ENCODE assay signal across 17 cellular contexts in the genomic region with DNA sequence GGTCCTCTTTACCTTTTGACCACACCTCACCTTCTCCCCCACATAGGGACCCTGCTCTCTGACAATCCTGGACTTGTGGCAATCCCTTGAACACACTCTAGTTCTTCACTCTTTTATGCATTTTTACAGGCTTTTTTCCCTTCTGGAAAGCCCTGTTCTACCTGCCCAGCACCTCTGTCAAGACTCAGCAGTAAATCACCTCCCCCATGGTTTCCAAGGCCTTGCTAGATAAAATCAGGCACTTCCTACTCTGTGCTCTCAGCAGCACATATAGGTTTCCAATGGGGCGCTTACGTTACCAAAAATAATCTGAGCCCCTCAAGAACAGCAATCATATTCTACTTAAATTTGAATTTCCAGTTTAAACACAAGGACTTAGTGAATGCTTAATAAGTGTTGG. TPM values are rescaled to one million over a fixed set of nuclear protein-coding genes. Genes with fewer than 3 reads are reported as not detected.
DNase-seq lines count a peak whose midpoint lies in the region; ATAC-seq, FAIRE-seq and TF ChIP-seq lines count a peak whose summit lies in the region.
"Had no signal": no experiment of that assay in that cellular context is flagged by ENCODE, and none has a peak within 500 bp of the region (broad histone marks: within the 10 kb centered on the region; RNA-seq: fewer than 3 reads in every experiment).

No MANE protein-coding gene starts in this region.

- H3K9ac ChIP-seq in neural progenitor cell, result no peak overlapping the region
- H3K9ac ChIP-seq: KMS-11 had no signal

- no peaks in the 10 kb centered on the region for H3K36me3 ChIP-seq in neural progenitor cell
- H3K36me3 ChIP-seq: HAP-1, SJCRH30 had no signal

- peaks cover 10% of the 10 kb centered on the region for H3K4me1 ChIP-seq in neural progenitor cell

- H2AFZ ChIP-seq in neural progenitor cell (replicated peaks), result no peak overlapping the region

- DNase-seq in GM12892 (ENCODE audit: insufficient read length) (no peak), NCI-H69 (lab: John Stamatoyannopoulos, UW) (peak; percentile 79), iPS-NIHi7 (ENCODE audit: extremely low spot score) (peak; percentile 27), neural progenitor cell (ENCODE audit: low spot score) (no peak)
- DNase-seq in activated CD8-positive, alpha-beta memory T cell treated with anti-CD3 and anti-CD28 coated beads, Interleukin-2, amount 10 ng/mL, durations not matched to agents 7 days and 5 days, result no peak
- DNase-seq in stimulated activated naive CD8-positive, alpha-beta T cell treated with anti-CD3 and anti-CD28 coated beads, Interleukin-15, Interleukin-2, amounts not matched to agents 100 U/mL and 50 U/mL, for 24 hours, result no peak
- DNase-seq: DMS 273 treated with DMSO at 0.1 percent for 48 hours, NCI-H1048, NCI-H2081 treated with DMSO at 0.1 percent for 48 hours, NCI-H510A, NCI-H82, PC-3, SJCRH30 had no signal

- H3K36me3 Mint-ChIP-seq in neural progenitor cell, result no peaks in the 10 kb centered on the region
- peaks cover 21% of the 10 kb centered on the region for H3K36me3 Mint-ChIP-seq in activated CD8-positive, alpha-beta memory T cell treated with anti-CD3 and anti-CD28 coated beads, Interleukin-2, amount 10 ng/mL, durations not matched to agents 7 days and 5 days

- TF ChIP-seq CTCF in neural progenitor cell (IDR thresholded peaks at IDR 0.05), result no peak

- H3K4me3 Mint-ChIP-seq in neural progenitor cell, result no peak overlapping the region
- no peak overlapping the region for H3K4me3 Mint-ChIP-seq in activated CD8-positive, alpha-beta memory T cell treated with anti-CD3 and anti-CD28 coated beads, Interleukin-2, amount 10 ng/mL, durations not matched to agents 7 days and 5 days

- peak overlapping the region; percentile 33 for H3K4me2 ChIP-seq in neural progenitor cell
- H3K4me2 ChIP-seq: KMS-11 had no signal

- no peak for ATAC-seq in GM21717 (IDR thresholded peaks at IDR 0.05; ENCODE audit: unreplicated experiment)
- ATAC-seq in activated CD8-positive, alpha-beta memory T cell treated with anti-CD3 and anti-CD28 coated beads, Interleukin-2, amount 10 ng/mL, durations not matched to agents 7 days and 5 days, result no peak
- ATAC-seq in stimulated activated naive CD8-positive, alpha-beta T cell treated with anti-CD3 and anti-CD28 coated beads, Interleukin-15, Interleukin-2, amounts not matched to agents 100 U/mL and 50 U/mL, for 24 hours, result no peak
- ATAC-seq: PC-3 had no signal

- peaks cover 99% of the 10 kb centered on the region for H3K27me3 ChIP-seq in neural progenitor cell
- H3K27me3 ChIP-seq: SJCRH30 had no signal

- H3K4me1 Mint-ChIP-seq in neural progenitor cell, result peaks cover 21% of the 10 kb centered on the region
- peaks cover 7% of the 10 kb centered on the region for H3K4me1 Mint-ChIP-seq in activated CD8-positive, alpha-beta memory T cell treated with anti-CD3 and anti-CD28 coated beads, Interleukin-2, amount 10 ng/mL, durations not matched to agents 7 days and 5 days

- H3K79me2 ChIP-seq in neural progenitor cell (ENCODE audit: low read depth), result no peaks in the 10 kb centered on the region

- no peak overlapping the region for H3K27ac Mint-ChIP-seq in neural progenitor cell
- no peak overlapping the region for H3K27ac Mint-ChIP-seq in activated CD8-positive, alpha-beta memory T cell treated with anti-CD3 and anti-CD28 coated beads, Interleukin-2, amount 10 ng/mL, durations not matched to agents 7 days and 5 days

- CTCF ChIA-PET in activated CD8-positive, alpha-beta memory T cell treated with anti-CD3 and anti-CD28 coated beads, Interleukin-2, amount 10 ng/mL, durations not matched to agents 7 days and 5 days (lab: Charles Lee), result interaction anchor here (0.8 kb wide), 1 partner anchor 297 kb away, joined by 3 read pairs; no protein-coding TSS in a partner anchor

- peaks cover 78% of the 10 kb centered on the region for H3K27me3 Mint-ChIP-seq in neural progenitor cell (ENCODE audit: insufficient read depth, low read depth)
- H3K27me3 Mint-ChIP-seq in activated CD8-positive, alpha-beta memory T cell treated with anti-CD3 and anti-CD28 coated beads, Interleukin-2, amount 10 ng/mL, durations not matched to agents 7 days and 5 days, result no peaks in the 10 kb centered on the region

- no peaks in the 10 kb centered on the region for H3K9me3 ChIP-seq in neural progenitor cell (ENCODE audit: low read depth)
- H3K9me3 ChIP-seq: HAP-1, SJCRH30 had no signal

- no peaks in the 10 kb centered on the region for H3K9me3 Mint-ChIP-seq in neural progenitor cell
- no peaks in the 10 kb centered on the region for H3K9me3 Mint-ChIP-seq in activated CD8-positive, alpha-beta memory T cell treated with anti-CD3 and anti-CD28 coated beads, Interleukin-2, amount 10 ng/mL, durations not matched to agents 7 days and 5 days (ENCODE audit: low read depth)

- peaks cover 80% of the 10 kb centered on the region for H4K20me1 ChIP-seq in neural progenitor cell (ENCODE audit: low read depth)

- TF ChIP-seq POLR2A in GM12892 (IDR thresholded peaks at IDR 0.05; ENCODE audit: low read depth, low read length), result no peak

- H3K27ac ChIP-seq in neural progenitor cell, result no peak overlapping the region
- H3K27ac ChIP-seq: C4-2B, KMS-11, SJCRH30 had no signal

- FAIRE-seq in GM12892 (lab: Jason Lieb, UNC), result peak; percentile 61

- peaks cover 21% of the 10 kb centered on the region for H3F3A ChIP-seq in neural progenitor cell (ENCODE audit: low read depth)

- H3K4me3 ChIP-seq in neural progenitor cell, result no peak overlapping the region
- H3K4me3 ChIP-seq: HAP-1, SJCRH30 had no signal

RNA-seq across cellular contexts. Expression of a gene that starts 53.9 kb away (rescaled TPM):
- polyA plus RNA-seq in GM12892 (2012; ENCODE audit: missing spikeins), result 71.8 TPM
- total RNA-seq in neural progenitor cell (ENCODE audit: low replicate concordance), result 0.54 and 0.93 TPM in 2 replicates
- total RNA-seq in activated CD8-positive, alpha-beta memory T cell treated with anti-CD3 and anti-CD28 coated beads, Interleukin-2, amount 10 ng/mL, durations not matched to agents 7 days and 5 days, result 100 to 1,000 TPM; 408 to 671 TPM

Comparison
In these comparisons a context has a peak if more than half of its experiments do, and no peak if none do; other contexts are left out.
1. DNase-seq: peak in NCI-H69 (single experiment) and iPS-NIHi7 (single experiment); none in GM12892 (single experiment), neural progenitor cell (single experiment), activated CD8-positive, alpha-beta memory T cell treated with anti-CD3 and anti-CD28 coated beads, Interleukin-2, amount 10 ng/mL, durations not matched to agents 7 days and 5 days (single experiment) and stimulated activated naive CD8-positive, alpha-beta T cell treated with anti-CD3 and anti-CD28 coated beads, Interleukin-15, Interleukin-2, amounts not matched to agents 100 U/mL and 50 U/mL, for 24 hours (single experiment).
2. RNA of a gene that starts 53.9 kb away (total RNA-seq): 408 to 671 TPM in activated CD8-positive, alpha-beta memory T cell treated with anti-CD3 and anti-CD28 coated beads, Interleukin-2, amount 10 ng/mL, durations not matched to agents 7 days and 5 days; 0.54 to 0.93 TPM in neural progenitor cell; every median in the first group is over 100 times any median in the second.